Comparison of ENCODE assay signal across 9 cellular contexts in genomic region chr9:124859803-124860581, GRCh38. TPM values are rescaled to one million over a fixed set of nuclear protein-coding genes. Genes with fewer than 3 reads are reported as not detected.
A peak's percentile ranks its signal among the peaks of the same experiment; 100 is the strongest.
DNase-seq lines count a peak whose midpoint lies in the region; ATAC-seq and TF ChIP-seq lines count a peak whose summit lies in the region.
"Had no signal": no experiment of that assay in that cellular context is flagged by ENCODE, and none has a peak within 500 bp of the region (broad histone marks: within the 10 kb centered on the region; RNA-seq: fewer than 3 reads in every experiment).

No MANE protein-coding gene starts in this region.

- DNase-seq in H7 (no peak), SK-N-MC (ENCODE audit: low read depth, low spot score) (no peak), esophagus muscularis mucosa (ENCODE audit: extremely low spot score) (no peak), gastrocnemius medialis (no peak), NCI-H128 (lab: John Stamatoyannopoulos, UW; ENCODE audit: unreplicated experiment) (no peak), prostate gland (ENCODE audit: low spot score) (no peak)

- 62% methylated on average over 9 of the region's 10 CpGs for WGBS in esophagus muscularis mucosa
- 42% methylated on average over 10 of the region's 10 CpGs for WGBS in prostate gland

- H3K4me1 ChIP-seq in esophagus muscularis mucosa, result peaks cover 24 to 41% (median 36%) of the 10 kb centered on the region in 4 donors
- peaks cover 35 to 38% of the 10 kb centered on the region in 2 donors for H3K4me1 ChIP-seq in gastrocnemius medialis
- H3K4me1 ChIP-seq in prostate gland (replicated peaks), result peaks cover 9% of the 10 kb centered on the region

- peak overlapping the region; percentile 100 for H3K4me3 ChIP-seq in H7 (ENCODE audit: insufficient read depth, low read depth, low read length)
- peak overlapping the region; percentile 91 for H3K4me3 ChIP-seq in SK-N-MC
- H3K4me3 ChIP-seq in esophagus muscularis mucosa, result peak overlapping the region in 3 of 4 donors; percentile 66 to 83 (median 75)
- peak overlapping the region in 3 of 4 donors; percentile 85 to 100 (median 99) for H3K4me3 ChIP-seq in gastrocnemius medialis
- H3K4me3 ChIP-seq in prostate gland, result no peak overlapping the region

- H3K36me3 ChIP-seq in H7 (replicated peaks; ENCODE audit: control insufficient read depth, insufficient read depth, low read length) (peaks cover 38% of the 10 kb centered on the region), SK-N-MC (ENCODE audit: insufficient read depth, low read length) (peaks cover 49% of the 10 kb centered on the region), esophagus muscularis mucosa (peaks cover 35 to 55% (median 48%) of the 10 kb centered on the region in 4 donors), gastrocnemius medialis (peaks cover 0 to 44% of the 10 kb centered on the region in 2 donors), prostate gland (peaks cover 8 to 20% of the 10 kb centered on the region in 2 donors)

- TF ChIP-seq EP300 in esophagus muscularis mucosa (IDR thresholded peaks at IDR 0.05), result no peak

- peak overlapping the region; percentile 95 for H3K9ac ChIP-seq in SK-N-MC (ENCODE audit: insufficient read length)

- ATAC-seq in gastrocnemius medialis (no peak), GM18868 (IDR thresholded peaks at IDR 0.05; ENCODE audit: unreplicated experiment) (no peak), GM18520 (IDR thresholded peaks at IDR 0.05; ENCODE audit: unreplicated experiment) (no peak)

- TF ChIP-seq POLR2A in esophagus muscularis mucosa (IDR thresholded peaks at IDR 0.05; ENCODE audit: low read depth) (no peak), gastrocnemius medialis (IDR thresholded peaks at IDR 0.05) (no peak), prostate gland (IDR thresholded peaks at IDR 0.05) (no peak)

- intact Hi-C loops in esophagus muscularis mucosa (cut with DNase I) (loop anchor here (10.0 kb wide), 2 partner anchors 285 to 335 kb away; partner anchors contain the start of gene SCAI), gastrocnemius medialis (cut with DNase I; ENCODE audit: low total_unique reads) (loop anchor here (5.0 to 10.0 kb wide), 3 partner anchors 205 to 382 kb away; partner anchors contain the start of genes HSPA5 and PPP6C), prostate gland (cut with DNase I) (loop anchor here (5.0 to 10.0 kb wide), 3 partner anchors 85 to 515 kb away; partner anchors contain the start of genes GOLGA1 and SCAI)

- TF ChIP-seq CTCF in esophagus muscularis mucosa (IDR thresholded peaks at IDR 0.05) (no peak), gastrocnemius medialis (IDR thresholded peaks at IDR 0.05 in 4 of 5, conservative IDR thresholded peaks at IDR 0.05 in 1 of 5) (no peak), prostate gland (IDR thresholded peaks at IDR 0.05) (no peak)

- in situ Hi-C loops in gastrocnemius medialis (cut with MboI; ENCODE audit: low sequenced_read_pairs in 4 of 4), result loop anchor here in 1 of 4 donors (5.0 kb wide), 1 partner anchor 88 kb away; the partner anchor contains the start of gene NR6A1

- H3K27ac ChIP-seq in SK-N-MC (peak overlapping the region; percentile 42; the same call in 1 of the 2 replicates), esophagus muscularis mucosa (replicated peaks in 1 of 4) (peak overlapping the region in 2 of 4 donors; percentile 84 to 89), gastrocnemius medialis (peak overlapping the region; percentile 87 to 97 (median 92)), prostate gland (no peak overlapping the region)

- H3K9me3 ChIP-seq in SK-N-MC (ENCODE audit: low read depth, low read length), result no peaks in the 10 kb centered on the region
- no peaks in the 10 kb centered on the region for H3K9me3 ChIP-seq in esophagus muscularis mucosa
- no peaks in the 10 kb centered on the region for H3K9me3 ChIP-seq in gastrocnemius medialis
- H3K9me3 ChIP-seq in prostate gland, result no peaks in the 10 kb centered on the region

- H3K27me3 ChIP-seq in H7 (ENCODE audit: control insufficient read depth, insufficient read depth, low read length) (no peaks in the 10 kb centered on the region), esophagus muscularis mucosa (no peaks in the 10 kb centered on the region), gastrocnemius medialis (no peaks in the 10 kb centered on the region), prostate gland (replicated peaks; ENCODE audit: insufficient read depth) (no peaks in the 10 kb centered on the region)

RNA-seq across cellular contexts. Expression of gene RPL35, which starts 1.8 kb away (rescaled TPM):
- 2,762 and 3,564 TPM in 2 replicates for total RNA-seq in H7 (2014; rRNA removed; shearing (Covaris generic))
- total RNA-seq in esophagus muscularis mucosa (1,000 to 10,000 TPM; 1,125 to 3,077 (median 1,901) TPM), gastrocnemius medialis (1,000 to 10,000 TPM; 2,099 to 2,608 (median 2,478) TPM), prostate gland (1,000 to 10,000 TPM; 1,539 to 2,854 TPM)

RNA-seq across cellular contexts. Expression of gene ARPC5L, which starts 1.9 kb away (rescaled TPM):
- total RNA-seq in H7 (2014; rRNA removed; shearing (Covaris generic)), result 34.5 and 42.4 TPM in 2 replicates
- total RNA-seq in esophagus muscularis mucosa, result 10 to 100 TPM; 23.3 to 28.2 (median 26.7) TPM
- 10 to 100 TPM; 28.9 to 47.1 (median 29.2) TPM for total RNA-seq in gastrocnemius medialis
- total RNA-seq in prostate gland, result 10 to 100 TPM; 27.8 to 41.1 TPM

RNA-seq across cellular contexts. Expression of gene WDR38, which starts 6.7 kb away (rescaled TPM):
- not detected in 2 replicates for total RNA-seq in H7 (2014; rRNA removed; shearing (Covaris generic))
- total RNA-seq in esophagus muscularis mucosa (under 1 TPM in 1 of 4 donors, not detected in 3; 0.32 TPM), gastrocnemius medialis (not detected), prostate gland (not detected)
- total RNA-seq: T-helper 2 cell treated with Interferon-gamma antibody and Interleukin-4, amounts not matched to agents 100 ng/mL and 5 ng/mL, for 36 hours had no signal

Comparison
In these comparisons a context has a peak if more than half of its experiments do, and no peak if none do; other contexts are left out.
1. H3K4me3 ChIP-seq: peak in H7 (single experiment), SK-N-MC (single experiment), esophagus muscularis mucosa (3 of 4) and gastrocnemius medialis (3 of 4); none in prostate gland (0 of 2).
2. H3K27ac ChIP-seq: peak in SK-N-MC (single experiment) and gastrocnemius medialis (4 of 4); none in prostate gland (0 of 2).